16 cellular contexts compared by ENCODE assay signal in the genomic region with DNA sequence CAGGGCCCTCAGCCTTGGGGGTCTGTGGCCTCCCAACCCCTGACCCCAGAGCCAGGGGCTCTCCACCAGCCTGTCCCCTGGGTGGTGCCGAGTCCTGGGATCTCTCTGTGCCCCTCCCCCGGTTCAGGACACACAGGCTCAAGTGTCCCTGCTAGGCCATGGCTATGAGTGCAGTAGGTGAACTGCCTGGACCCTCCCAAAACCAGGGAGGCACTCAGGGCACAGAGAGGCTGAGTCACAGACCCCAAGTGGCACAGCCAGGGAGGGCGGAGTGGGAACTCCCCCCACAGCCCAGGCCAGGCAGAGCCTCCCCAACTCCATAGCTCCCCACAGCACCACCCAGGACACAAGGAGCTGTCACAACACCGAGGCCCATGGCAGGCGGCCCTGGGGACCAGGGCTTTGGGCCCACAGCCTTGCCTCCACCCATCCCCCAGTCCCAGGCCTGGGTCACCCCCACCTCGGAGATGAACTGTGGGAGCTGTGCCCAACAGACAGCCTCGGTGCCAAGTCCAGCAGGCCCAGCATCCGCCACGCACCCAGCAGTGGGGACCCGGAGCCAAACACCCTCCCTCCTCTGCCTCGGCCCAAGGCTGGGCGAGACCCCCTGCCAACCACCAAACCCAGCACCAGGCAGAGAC. TPM values are rescaled to one million over a fixed set of nuclear protein-coding genes. Genes with fewer than 3 reads are reported as not detected.
A peak's percentile ranks its signal among the peaks of the same experiment; 100 is the strongest.
DNase-seq lines count a peak whose midpoint lies in the region; ATAC-seq, FAIRE-seq and TF ChIP-seq lines count a peak whose summit lies in the region.
"Had no signal": no experiment of that assay in that cellular context is flagged by ENCODE, and none has a peak within 500 bp of the region (broad histone marks: within the 10 kb centered on the region; RNA-seq: fewer than 3 reads in every experiment).

No MANE protein-coding gene starts in this region.

- intact Hi-C loops in left ventricle myocardium superior (cut with micrococcal nuclease), result no loop called here
- intact Hi-C loops in gastrocnemius medialis (cut with DNase I; ENCODE audit: low total_unique reads), result loop anchor here (5.0 kb wide), 2 partner anchors 161 to 364 kb away; a partner anchor contains a TSS

- peaks cover 53 to 67% of the 10 kb centered on the region in 2 donors for H3K4me1 ChIP-seq in gastrocnemius medialis

- H3K9me3 ChIP-seq in gastrocnemius medialis, result no peaks in the 10 kb centered on the region

- H3K4me3 ChIP-seq in gastrocnemius medialis, result peak overlapping the region; percentile 10 to 74 (median 58)
- H3K4me3 ChIP-seq: SK-N-MC had no signal

- peak; percentile 8 for ATAC-seq in left ventricle myocardium superior
- no peak for ATAC-seq in gastrocnemius medialis
- no peak for ATAC-seq in GM19452 (IDR thresholded peaks at IDR 0.05; ENCODE audit: unreplicated experiment)
- ATAC-seq in HG02870 (IDR thresholded peaks at IDR 0.05; ENCODE audit: unreplicated experiment), result no peak

- H3K27ac ChIP-seq in VCaP (peak overlapping the region; percentile 93; the same call in 1 of the 2 replicates), gastrocnemius medialis (peak overlapping the region; percentile 96 to 99 (median 98))
- H3K27ac ChIP-seq: SK-N-MC had no signal

- H3K27me3 ChIP-seq in gastrocnemius medialis, result no peaks in the 10 kb centered on the region

- in situ Hi-C loops in gastrocnemius medialis (cut with MboI; ENCODE audit: low sequenced_read_pairs in 4 of 4), result no loop called here

- TF ChIP-seq CTCF in VCaP (conservative IDR thresholded peaks at IDR 0.05), result no peak
- TF ChIP-seq CTCF in gastrocnemius medialis (IDR thresholded peaks at IDR 0.05 in 4 of 5, conservative IDR thresholded peaks at IDR 0.05 in 1 of 5), result no peak

- FAIRE-seq in H54 (lab: Jason Lieb, UNC), result peak; percentile 33
- FAIRE-seq: endothelial cell of umbilical vein, GM12892 had no signal

- H3K36me3 ChIP-seq in gastrocnemius medialis, result peaks cover 0 to 9% of the 10 kb centered on the region in 2 donors

- DNase-seq in H54 (ENCODE audit: insufficient read length, low spot score) (no peak), left ventricle myocardium superior (peak; percentile 64), gastrocnemius medialis (no peak), GM19240 (ENCODE audit: insufficient read length, low spot score) (no peak), NCI-H524 (lab: John Stamatoyannopoulos, UW) (no peak)
- DNase-seq: CD4-positive, CD25-positive, alpha-beta regulatory T cell; NCI-H2029; NCI-H82; stimulated activated CD4-positive, alpha-beta T cell treated with anti-CD3 and anti-CD28 coated beads, Interleukin-2, amount 100 ng/mL, for 48 hours; WERI-Rb-1 had no signal

- TF ChIP-seq POLR2A in H54 (IDR thresholded peaks at IDR 0.05; ENCODE audit: low read depth, low read length) (no peak), gastrocnemius medialis (IDR thresholded peaks at IDR 0.05) (no peak)

RNA-seq across cellular contexts. Expression of a gene that starts 3.2 kb away (rescaled TPM):
- 144 TPM for total RNA-seq in left ventricle myocardium superior
- total RNA-seq in gastrocnemius medialis, result 100 to 1,000 TPM; 196 to 311 (median 258) TPM

RNA-seq across cellular contexts. Expression of a gene that starts 12.4 kb away (rescaled TPM):
- 16.8 TPM for total RNA-seq in left ventricle myocardium superior
- total RNA-seq in gastrocnemius medialis, result 10 to 100 TPM; 13.9 to 41.9 (median 34.2) TPM

RNA-seq across cellular contexts. Expression of a gene that starts 14.9 kb away (rescaled TPM):
- total RNA-seq in left ventricle myocardium superior (0.57 TPM), gastrocnemius medialis (under 1 TPM in 2 of 4 donors, not detected in 2; 0.20 to 0.44 TPM)

RNA-seq across cellular contexts. Expression of a gene that starts 21.4 kb away (rescaled TPM):
- total RNA-seq in left ventricle myocardium superior, result 112 TPM
- total RNA-seq in gastrocnemius medialis, result 10 to 100 TPM; 22.7 to 64.9 (median 34.0) TPM

RNA-seq across cellular contexts. Expression of a gene that starts 21.5 kb away (rescaled TPM):
- total RNA-seq in left ventricle myocardium superior (77.2 TPM), gastrocnemius medialis (10 to 100 TPM; 74.0 to 94.4 (median 84.7) TPM)
